9 cellular contexts compared by ENCODE assay signal in genomic region chr17:1560582-1561170, GRCh38. TPM values are rescaled to one million over a fixed set of nuclear protein-coding genes. Genes with fewer than 3 reads are reported as not detected.
DNase-seq lines count a peak whose midpoint lies in the region; ATAC-seq and TF ChIP-seq lines count a peak whose summit lies in the region.
"Had no signal": no experiment of that assay in that cellular context is flagged by ENCODE, and none has a peak within 500 bp of the region (broad histone marks: within the 10 kb centered on the region; RNA-seq: fewer than 3 reads in every experiment).

No MANE protein-coding gene starts in this region.

- H3K36me3 ChIP-seq in BLaER1 (peaks cover 23% of the 10 kb centered on the region), KOPT-K1 (ENCODE audit: insufficient read depth, low read length) (peaks cover 46% of the 10 kb centered on the region)

- no peak for TF ChIP-seq CTCF in choroid plexus epithelial cell (conservative IDR thresholded peaks at IDR 0.05; ENCODE audit: low read depth, low read length)
- TF ChIP-seq CTCF in natural killer cell (IDR thresholded peaks at IDR 0.05) = no peak

- H3K27me3 ChIP-seq in BLaER1 = peaks cover 12% of the 10 kb centered on the region; the same call in 1 of the 2 replicates

- H3K4me1 ChIP-seq in BLaER1 = peaks cover 61% of the 10 kb centered on the region

- H3K27me3 Mint-ChIP-seq in natural killer cell (ENCODE audit: low read depth in 2 of 2) = no peaks in the 10 kb centered on the region

- no peaks in the 10 kb centered on the region for H3K9me3 Mint-ChIP-seq in natural killer cell

- H3K4me2 ChIP-seq in BLaER1 = peak overlapping the region; percentile 94

- intact Hi-C loops in natural killer cell (cut with micrococcal nuclease) = no loop called here

- DNase-seq in choroid plexus epithelial cell (ENCODE audit: low read depth) (no peak), natural killer cell (no peak), GM19240 (ENCODE audit: insufficient read length, low spot score) (no peak), HK-2 (ENCODE audit: unreplicated experiment) (no peak), NAMALWA (ENCODE audit: low spot score) (no peak)
- DNase-seq: head of caudate nucleus had no signal

- H3K27ac ChIP-seq in BLaER1 (peak overlapping the region; percentile 32; the same call in 1 of the 2 replicates), KOPT-K1 (ENCODE audit: low read depth, low read length, poor library complexity, severe bottlenecking) (peak overlapping the region; percentile 71)

- no peak overlapping the region for H3K4me3 ChIP-seq in BLaER1
- peak overlapping the region; percentile 79 for H3K4me3 ChIP-seq in choroid plexus epithelial cell (ENCODE audit: low read depth, low read length)

- H3K9ac ChIP-seq in BLaER1 = peak overlapping the region; percentile 92

- H3K27ac Mint-ChIP-seq in natural killer cell = peak overlapping the region; percentile 63 to 84

- no peaks in the 10 kb centered on the region for H3K9me3 ChIP-seq in BLaER1
- no peaks in the 10 kb centered on the region for H3K9me3 ChIP-seq in KOPT-K1 (ENCODE audit: insufficient read depth, low read length, poor library complexity, severe bottlenecking)

- ATAC-seq in natural killer cell (no peak), GM18907 (IDR thresholded peaks at IDR 0.05; ENCODE audit: unreplicated experiment) (no peak)

- peaks cover 37 to 46% of the 10 kb centered on the region in 2 donors for H3K4me1 Mint-ChIP-seq in natural killer cell

- H3K4me3 Mint-ChIP-seq in natural killer cell = peak overlapping the region; percentile 81

- peaks cover 67% of the 10 kb centered on the region for H4K20me1 ChIP-seq in BLaER1

- H3K36me3 Mint-ChIP-seq in natural killer cell = no peaks in the 10 kb centered on the region

RNA-seq across cellular contexts. Expression of gene PITPNA, which starts 1.9 kb away (rescaled TPM):
- total RNA-seq in natural killer cell = 10 to 100 TPM; 61.8 to 78.2 (median 73.6) TPM

RNA-seq across cellular contexts. Expression of gene INPP5K, which starts 44.3 kb away (rescaled TPM):
- 100 to 1,000 TPM; 278 to 317 (median 292) TPM for total RNA-seq in natural killer cell
